In the genomic region with DNA sequence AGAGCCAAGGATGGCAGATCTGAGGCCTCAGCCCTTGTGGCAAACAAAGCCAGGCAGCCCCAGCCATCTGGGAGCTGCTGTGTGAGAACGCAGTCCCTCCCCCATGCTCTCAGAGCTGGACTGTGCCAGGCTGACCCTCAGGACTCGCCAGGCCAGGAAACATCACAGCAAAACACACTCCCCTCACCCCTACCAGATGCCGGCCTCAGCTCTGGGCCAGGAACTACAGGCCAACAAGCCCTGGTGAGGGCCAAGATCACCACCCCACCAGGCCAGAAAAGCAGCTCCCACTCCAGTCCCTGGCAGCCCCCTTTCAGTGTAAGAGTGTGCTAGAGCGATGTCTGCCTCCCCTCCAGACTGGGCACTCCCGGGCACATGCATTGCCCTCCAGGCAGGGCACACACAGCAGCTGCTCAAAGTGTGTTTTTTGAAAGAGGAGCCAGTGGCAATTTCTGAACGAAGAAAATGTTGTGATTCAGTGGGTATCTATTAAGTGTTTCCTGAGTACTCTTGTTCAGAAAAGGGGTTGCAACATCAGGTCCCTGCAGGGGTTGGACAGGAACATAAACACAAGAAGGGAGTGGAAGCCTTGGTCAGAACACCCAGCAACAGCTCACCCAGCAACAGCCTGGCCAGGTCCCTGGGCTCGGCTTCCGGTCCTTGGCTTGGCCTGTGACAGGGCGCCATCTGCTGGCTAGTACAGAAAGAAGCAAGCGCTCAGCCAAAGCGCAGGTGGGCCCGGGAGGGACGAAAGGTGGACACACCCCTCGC, we compare ENCODE assay signal across 1 cellular context.
TF ChIP-seq lines count a peak whose summit lies in the region.

No MANE protein-coding gene starts in this region.

TF ChIP-seq in SK-N-SH treated with all-trans-retinoic acid at 6 μM for 48 hours, 23 proteins besides CTCF, POLR2A, EP300 and RAD21 (continued from another document):
- TF ChIP-seq ARNTL (CRISPR knock-in tag; IDR thresholded peaks at IDR 0.05; ENCODE audit: borderline replicate concordance, low read depth) = no peak
TF ChIP-seq in SK-N-SH treated with all-trans-retinoic acid at 6 μM for 48 hours: peak in this region for 3.
